ENCODE assay signal across 20 cellular contexts in genomic region chr9:127309715-127310114, GRCh38.
"Had no signal": no experiment of that assay in that cellular context is flagged by ENCODE, and none has a peak within 500 bp of the region (broad histone marks: within the 10 kb centered on the region; RNA-seq: fewer than 3 reads in every experiment).

No MANE protein-coding gene starts in this region.

- H3K27me3 Mint-ChIP-seq: effector memory CD8-positive, alpha-beta T cell had no signal

- H3K36me3 Mint-ChIP-seq: activated naive CD8-positive, alpha-beta T cell treated with anti-CD3 and anti-CD28 coated beads for 36 hours had no signal

- H3K9me3 ChIP-seq: prostate gland, right atrium auricular region, stomach, upper lobe of right lung had no signal

- H3K4me3 Mint-ChIP-seq: activated naive CD8-positive, alpha-beta T cell treated with anti-CD3 and anti-CD28 coated beads for 36 hours; activated T-helper 1 cell treated with anti-CD3 and anti-CD28 coated beads, Interleukin-12 subunit alpha, Interleukin-12 subunit beta, Interleukin-2, Interleukin-4 antibody, amounts not matched to agents 30 ng/mL and 10 ng/mL and 1 ng/mL, durations not matched to agents 14 hours and 24 hours and 36 hours; effector memory CD8-positive, alpha-beta T cell; naive thymus-derived CD4-positive, alpha-beta T cell had no signal

- H3K4me1 ChIP-seq: prostate gland had no signal

- H3K9me3 Mint-ChIP-seq: activated naive CD8-positive, alpha-beta T cell treated with anti-CD3 and anti-CD28 coated beads for 36 hours; activated T-helper 1 cell treated with anti-CD3 and anti-CD28 coated beads, Interleukin-12 subunit alpha, Interleukin-12 subunit beta, Interleukin-2, Interleukin-4 antibody, amounts not matched to agents 30 ng/mL and 10 ng/mL and 1 ng/mL, durations not matched to agents 14 hours and 24 hours and 36 hours; effector memory CD8-positive, alpha-beta T cell; naive thymus-derived CD4-positive, alpha-beta T cell had no signal

- H3K36me3 ChIP-seq: cardiac muscle cell, prostate gland, right atrium auricular region, upper lobe of right lung had no signal

- H3K27ac ChIP-seq: cardiac muscle cell, prostate gland, right atrium auricular region, skin epidermis, stomach, upper lobe of right lung had no signal

- H3K27me3 ChIP-seq: cardiac muscle cell, right atrium auricular region, stomach, upper lobe of right lung had no signal

- H3K4me1 Mint-ChIP-seq: activated naive CD8-positive, alpha-beta T cell treated with anti-CD3 and anti-CD28 coated beads for 36 hours had no signal

- H3K27ac Mint-ChIP-seq: activated naive CD8-positive, alpha-beta T cell treated with anti-CD3 and anti-CD28 coated beads for 36 hours; activated T-helper 1 cell treated with anti-CD3 and anti-CD28 coated beads, Interleukin-12 subunit alpha, Interleukin-12 subunit beta, Interleukin-2, Interleukin-4 antibody, amounts not matched to agents 30 ng/mL and 10 ng/mL and 1 ng/mL, durations not matched to agents 14 hours and 24 hours and 36 hours; effector memory CD8-positive, alpha-beta T cell; naive thymus-derived CD4-positive, alpha-beta T cell had no signal

- ATAC-seq: effector memory CD8-positive, alpha-beta T cell; naive thymus-derived CD4-positive, alpha-beta T cell; upper lobe of right lung had no signal

- DNase-seq: activated CD4-positive, alpha-beta T cell treated with anti-CD3 and anti-CD28 coated beads, Interleukin-2, amount 50 U/mL, for 48 hours; activated gamma-delta T cell treated with Interleukin-2 at 50 U/mL for 16 hours; activated naive CD8-positive, alpha-beta T cell treated with anti-CD3 and anti-CD28 coated beads for 36 hours; activated T-cell treated with anti-CD3 and anti-CD28 coated beads for 4 hours; amniotic stem cell; dermis blood vessel endothelial cell; effector memory CD8-positive, alpha-beta T cell; foreskin fibroblast; glutamatergic neuron; naive thymus-derived CD4-positive, alpha-beta T cell; stimulated activated CD4-positive, alpha-beta T cell treated with anti-CD3 and anti-CD28 coated beads, Interleukin-4, amount 100 ng/mL, for 1 hour; stomach; SW 1271; T-helper 2 cell; upper lobe of right lung had no signal

- H3K4me3 ChIP-seq: cardiac muscle cell, prostate gland, right atrium auricular region, skin epidermis, stomach, upper lobe of right lung had no signal
